Comparison of ENCODE assay signal across 8 cellular contexts in the genomic region with DNA sequence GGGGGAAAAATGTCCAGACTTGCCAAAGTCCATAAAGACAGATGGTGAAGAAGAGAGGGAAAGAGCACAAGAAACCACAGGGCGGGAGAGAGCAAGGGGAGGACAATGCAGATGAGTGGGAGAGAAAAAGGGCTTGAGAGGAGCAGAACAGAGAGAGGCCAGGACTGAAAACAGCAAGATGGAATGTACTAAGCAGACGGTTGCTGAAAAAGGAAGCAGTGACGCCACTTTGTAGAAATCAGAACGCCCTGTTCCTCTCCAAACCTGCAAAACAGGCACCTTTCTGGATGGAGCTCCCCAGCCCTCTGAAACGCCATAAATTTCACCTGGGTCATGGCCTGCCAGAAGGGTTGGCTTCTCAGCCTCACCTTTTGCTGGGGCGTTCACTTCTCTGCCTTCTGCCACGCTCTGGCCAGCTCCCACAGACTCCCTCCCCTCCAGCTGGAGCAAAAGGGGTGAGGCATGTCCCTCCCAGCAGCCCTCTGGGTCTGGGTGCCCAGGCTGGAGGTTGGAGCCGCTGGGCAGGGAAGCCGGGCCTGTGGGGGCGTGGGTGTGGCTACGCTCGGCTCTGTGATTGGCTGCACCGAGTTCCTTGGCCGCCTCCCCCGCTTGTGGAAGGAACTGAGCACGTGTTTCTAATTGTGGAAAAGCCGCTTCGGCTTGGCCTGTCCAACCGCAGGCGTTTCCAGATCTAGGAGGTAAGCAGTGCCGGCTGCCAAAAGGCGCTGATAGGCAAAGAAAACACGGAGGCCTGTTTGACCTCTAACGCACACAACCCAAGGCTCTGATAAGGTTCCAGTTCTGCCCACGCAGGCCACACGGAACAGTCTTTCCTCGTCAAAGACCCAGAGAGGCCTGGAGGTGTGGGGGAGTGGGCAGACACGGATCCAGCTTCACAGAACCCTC. TPM values are rescaled to one million over a fixed set of nuclear protein-coding genes. Genes with fewer than 3 reads are reported as not detected.
DNase-seq lines count a peak whose midpoint lies in the region; ATAC-seq and TF ChIP-seq lines count a peak whose summit lies in the region.

No MANE protein-coding gene starts in this region.

- H3K4me3 Mint-ChIP-seq in activated naive CD4-positive, alpha-beta T cell treated with anti-CD3 and anti-CD28 coated beads, Interleukin-2, amount 50 U/mL, for 24 hours, result peak overlapping the region; percentile 37

- H3K9ac ChIP-seq in smooth muscle cell (ENCODE audit: low read depth), result peak overlapping the region; percentile 37

- intact Hi-C loops in ascending aorta (cut with DNase I), result loop anchor here (1.0 to 10.0 kb wide), 4 partner anchors 12 to 319 kb away; a partner anchor contains a TSS

- H3K27me3 ChIP-seq in ascending aorta, result no peaks in the 10 kb centered on the region
- H3K27me3 ChIP-seq in smooth muscle cell (ENCODE audit: low read depth), result no peaks in the 10 kb centered on the region

- H3K36me3 Mint-ChIP-seq in activated naive CD4-positive, alpha-beta T cell treated with anti-CD3 and anti-CD28 coated beads, Interleukin-2, amount 50 U/mL, for 24 hours, result no peaks in the 10 kb centered on the region

- H2AFZ ChIP-seq in smooth muscle cell (ENCODE audit: low read depth), result no peak overlapping the region

- H3K4me2 ChIP-seq in smooth muscle cell, result peak overlapping the region; percentile 71

- H3K36me3 ChIP-seq in ascending aorta (peaks cover 6 to 11% of the 10 kb centered on the region in 2 donors), smooth muscle cell (ENCODE audit: low read depth) (no peaks in the 10 kb centered on the region)

- H3K4me1 Mint-ChIP-seq in activated naive CD4-positive, alpha-beta T cell treated with anti-CD3 and anti-CD28 coated beads, Interleukin-2, amount 50 U/mL, for 24 hours, result peaks cover 33% of the 10 kb centered on the region

- H3K79me2 ChIP-seq in smooth muscle cell (ENCODE audit: low read depth), result no peaks in the 10 kb centered on the region

- peaks cover 3 to 42% of the 10 kb centered on the region in 2 donors for H3K4me1 ChIP-seq in ascending aorta
- peaks cover 17% of the 10 kb centered on the region for H3K4me1 ChIP-seq in smooth muscle cell (ENCODE audit: low read depth)

- H3F3A ChIP-seq in smooth muscle cell (ENCODE audit: low read depth), result peaks cover 13% of the 10 kb centered on the region

- H4K20me1 ChIP-seq in smooth muscle cell (ENCODE audit: low read depth), result no peaks in the 10 kb centered on the region

- TF ChIP-seq CTCF in ascending aorta (IDR thresholded peaks at IDR 0.05) (no peak), smooth muscle cell (IDR thresholded peaks at IDR 0.05; ENCODE audit: borderline replicate concordance, insufficient read depth, poor library complexity, severe bottlenecking) (no peak)

- H3K27ac Mint-ChIP-seq in activated naive CD4-positive, alpha-beta T cell treated with anti-CD3 and anti-CD28 coated beads, Interleukin-2, amount 50 U/mL, for 24 hours, result peak overlapping the region; percentile 25

- WGBS in smooth muscle cell (ENCODE audit: low lambda C conversion rate), result 24% methylated on average over 28 of the region's 28 CpGs

- no peaks in the 10 kb centered on the region for H3K9me3 Mint-ChIP-seq in activated naive CD4-positive, alpha-beta T cell treated with anti-CD3 and anti-CD28 coated beads, Interleukin-2, amount 50 U/mL, for 24 hours

- peak overlapping the region; percentile 35 to 43 for H3K4me3 ChIP-seq in ascending aorta
- peak overlapping the region; percentile 11 for H3K4me3 ChIP-seq in smooth muscle cell

- ATAC-seq in GM21367 (IDR thresholded peaks at IDR 0.05; ENCODE audit: unreplicated experiment) (no peak), HG03135 (IDR thresholded peaks at IDR 0.05; ENCODE audit: unreplicated experiment) (no peak)

- peak overlapping the region; percentile 89 to 93 for H3K27ac ChIP-seq in ascending aorta
- H3K27ac ChIP-seq in smooth muscle cell (ENCODE audit: low read depth), result peak overlapping the region; percentile 89

- H3K9me3 ChIP-seq in ascending aorta (no peaks in the 10 kb centered on the region), smooth muscle cell (replicated peaks; ENCODE audit: low read depth) (no peaks in the 10 kb centered on the region)

- DNase-seq in activated naive CD4-positive, alpha-beta T cell treated with Interleukin-2 at 50 U/mL for 16 hours, result no peak
- DNase-seq in ascending aorta (ENCODE audit: low spot score in 2 of 2), result peak; percentile 79 to 96
- peak; percentile 18 to 29 for DNase-seq in hippocampal formation (lab: John Stamatoyannopoulos, UW)
- peak; percentile 21 for DNase-seq in smooth muscle cell (lab: John Stamatoyannopoulos, UW; ENCODE audit: unreplicated experiment)
- no peak for DNase-seq in NCI-H187 (lab: John Stamatoyannopoulos, UW)

- no peaks in the 10 kb centered on the region for H3K27me3 Mint-ChIP-seq in activated naive CD4-positive, alpha-beta T cell treated with anti-CD3 and anti-CD28 coated beads, Interleukin-2, amount 50 U/mL, for 24 hours

RNA-seq across cellular contexts. Expression of a gene that starts 29.3 kb away (rescaled TPM):
- total RNA-seq in ascending aorta, result 59.9 TPM
- 16.4 and 18.9 TPM in 2 replicates for total RNA-seq in smooth muscle cell
- polyA plus RNA-seq in smooth muscle cell, result 26.0 and 29.1 TPM in 2 replicates

RNA-seq across cellular contexts. Expression of a gene that starts 35.1 kb away (rescaled TPM):
- total RNA-seq in ascending aorta, result not detected
- not detected in 2 replicates for total RNA-seq in smooth muscle cell
- not detected in 2 replicates for polyA plus RNA-seq in smooth muscle cell

RNA-seq across cellular contexts. Expression of a gene that starts 49.4 kb away (rescaled TPM):
- total RNA-seq in ascending aorta (not detected), smooth muscle cell (not detected in 2 replicates)
- not detected in 2 replicates for polyA plus RNA-seq in smooth muscle cell

RNA-seq across cellular contexts. Expression of a gene that starts 58.8 kb away (rescaled TPM):
- total RNA-seq in ascending aorta (2.2 TPM), smooth muscle cell (54.1 and 57.2 TPM in 2 replicates)
- polyA plus RNA-seq in smooth muscle cell, result 119 and 130 TPM in 2 replicates

RNA-seq across cellular contexts. Expression of a gene that starts 59.2 kb away (rescaled TPM):
- total RNA-seq in ascending aorta (58.9 TPM), smooth muscle cell (64.5 and 69.0 TPM in 2 replicates)
- 33.7 and 39.3 TPM in 2 replicates for polyA plus RNA-seq in smooth muscle cell

Comparison
In these comparisons a context has a peak if more than half of its experiments do, and no peak if none do; other contexts are left out.
1. DNase-seq: peak in ascending aorta (2 of 2), hippocampal formation (2 of 2) and smooth muscle cell (single experiment); none in activated naive CD4-positive, alpha-beta T cell treated with Interleukin-2 at 50 U/mL for 16 hours (single experiment) and NCI-H187 (0 of 2).